In genomic region chr6:166907373-166907841, GRCh38 we compare ENCODE assay signal across 9 cellular contexts. TPM values are rescaled to one million over a fixed set of nuclear protein-coding genes. Genes with fewer than 3 reads are reported as not detected.
DNase-seq lines count a peak whose midpoint lies in the region; ATAC-seq, FAIRE-seq and TF ChIP-seq lines count a peak whose summit lies in the region.
"Had no signal": no experiment of that assay in that cellular context is flagged by ENCODE, and none has a peak within 500 bp of the region (broad histone marks: within the 10 kb centered on the region; RNA-seq: fewer than 3 reads in every experiment).

No MANE protein-coding gene starts in this region.

- no peaks in the 10 kb centered on the region for H3K27me3 ChIP-seq in upper lobe of left lung
- H3K27me3 ChIP-seq: neutrophil had no signal

- TF ChIP-seq EP300 in upper lobe of left lung (IDR thresholded peaks at IDR 0.05): no peak

- no peaks in the 10 kb centered on the region for H3K9me3 ChIP-seq in upper lobe of left lung
- H3K9me3 ChIP-seq: neutrophil had no signal

- ATAC-seq in GM19025 (IDR thresholded peaks at IDR 0.05; ENCODE audit: low read depth, unreplicated experiment) (peak; percentile 88), HG02973 (IDR thresholded peaks at IDR 0.05; ENCODE audit: unreplicated experiment) (peak; percentile 80), upper lobe of left lung (ENCODE audit: low FRiP score in 2 of 2) (no peak)

- H3K36me3 ChIP-seq in upper lobe of left lung: no peaks in the 10 kb centered on the region
- H3K36me3 ChIP-seq: neutrophil had no signal

- whole genome bisulfite sequencing in upper lobe of left lung, 2 donors: 78 to 79% methylated on average over 8 of the region's 8 CpGs

- peak; percentile 37 for DNase-seq in CD1c-positive myeloid dendritic cell (ENCODE audit: extremely low spot score)
- DNase-seq in OCI-M1 (lab: John Stamatoyannopoulos, UW): peak; percentile 82
- no peak for DNase-seq in upper lobe of left lung
- DNase-seq in DMS114 treated with DMSO at 0.1 percent for 48 hours (lab: John Stamatoyannopoulos, UW; ENCODE audit: unreplicated experiment): no peak
- no peak for DNase-seq in H54 (ENCODE audit: insufficient read length, low spot score)
- DNase-seq in HCEC 1CT: no peak

- H3K4me3 ChIP-seq in upper lobe of left lung: no peak overlapping the region

- no peaks in the 10 kb centered on the region for H3K4me1 ChIP-seq in upper lobe of left lung

- no peak for FAIRE-seq in H54 (lab: Jason Lieb, UNC)

- no peak for TF ChIP-seq CTCF in upper lobe of left lung (IDR thresholded peaks at IDR 0.05)

- no peak for TF ChIP-seq POLR2A in upper lobe of left lung (IDR thresholded peaks at IDR 0.05)
- TF ChIP-seq POLR2A in H54 (IDR thresholded peaks at IDR 0.05; ENCODE audit: low read depth, low read length): no peak

- no peak overlapping the region for H3K27ac ChIP-seq in upper lobe of left lung
- H3K27ac ChIP-seq: neutrophil had no signal

RNA-seq across cellular contexts. Expression of gene RNASET2, which starts 48.9 kb away (rescaled TPM):
- total RNA-seq in upper lobe of left lung: 100 to 1,000 TPM in 3 of 6 donors, 10 to 100 TPM in 3; 66.4 to 131 (median 94.8) TPM

Comparison
In these comparisons a context has a peak if more than half of its experiments do, and no peak if none do; other contexts are left out.
1. DNase-seq: peak in CD1c-positive myeloid dendritic cell (single experiment) and OCI-M1 (single experiment); none in upper lobe of left lung (0 of 2), DMS114 treated with DMSO at 0.1 percent for 48 hours (single experiment), H54 (single experiment) and HCEC 1CT (single experiment).
2. ATAC-seq: peak in GM19025 (single experiment) and HG02973 (single experiment); none in upper lobe of left lung (0 of 2).